ENCODE assay signal across 8 cellular contexts in the genomic region with DNA sequence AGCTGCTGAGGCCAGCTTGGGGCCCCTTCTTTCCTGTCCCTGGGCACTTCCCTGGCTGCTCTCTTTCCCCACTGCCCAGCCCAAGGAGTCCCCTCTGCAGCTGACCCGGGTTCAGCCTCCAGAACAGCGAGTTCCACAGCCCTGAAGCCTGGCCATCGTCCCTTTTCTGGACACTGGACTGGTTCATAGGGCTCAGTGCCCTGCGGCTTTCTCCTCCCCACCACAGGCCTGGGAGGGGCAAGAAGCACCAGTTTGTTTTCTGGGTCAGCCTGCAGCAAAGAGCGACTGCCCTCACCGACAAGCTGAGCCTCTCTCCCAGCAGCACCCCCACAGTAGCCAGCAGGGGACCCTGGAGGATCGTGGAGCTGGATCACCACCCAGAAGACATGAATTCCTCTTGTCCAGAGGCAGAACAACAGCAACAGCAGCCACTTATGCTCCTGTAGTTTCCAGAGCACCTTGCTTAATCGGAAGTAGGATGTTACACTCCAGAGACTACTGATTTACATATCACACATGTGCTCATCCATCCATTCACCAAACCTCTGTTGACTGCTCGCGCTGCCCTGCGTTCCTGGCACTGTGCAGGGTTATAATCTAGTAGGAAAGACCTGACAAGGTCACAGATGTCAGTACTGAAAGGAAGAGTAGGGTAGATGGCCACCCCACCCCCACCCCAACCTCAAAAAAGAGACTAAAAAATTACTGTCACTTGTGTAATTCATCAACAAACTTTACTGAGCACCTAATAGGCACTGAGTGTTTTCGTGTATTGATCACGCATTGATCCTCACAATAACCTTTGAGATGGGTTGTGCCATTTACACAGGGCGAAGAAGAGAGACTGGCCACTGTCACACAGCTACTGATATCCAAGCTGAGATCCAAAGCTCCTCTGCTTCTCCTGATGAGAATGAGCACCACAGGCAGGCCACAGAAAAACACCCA. TPM values are rescaled to one million over a fixed set of nuclear protein-coding genes. Genes with fewer than 3 reads are reported as not detected.
DNase-seq lines count a peak whose midpoint lies in the region; ATAC-seq lines count a peak whose summit lies in the region.

No MANE protein-coding gene starts in this region.

- intact Hi-C loops in head of caudate nucleus (cut with DNase I) = no loop called here
- intact Hi-C loops in posterior cingulate gyrus (cut with DNase I) = no loop called here

- H3K4me3 Mint-ChIP-seq in activated naive CD4-positive, alpha-beta T cell treated with anti-CD3 and anti-CD28 coated beads, Interleukin-2, amount 10 ng/mL, durations not matched to agents 7 days and 5 days = peak overlapping the region; percentile 72
- H3K4me3 Mint-ChIP-seq in activated CD4-positive, alpha-beta memory T cell treated with anti-CD3 and anti-CD28 coated beads, Interleukin-2, amount 10 ng/mL, durations not matched to agents 7 days and 5 days = peak overlapping the region; percentile 68

- H3K4me1 Mint-ChIP-seq in activated naive CD4-positive, alpha-beta T cell treated with anti-CD3 and anti-CD28 coated beads, Interleukin-2, amount 10 ng/mL, durations not matched to agents 7 days and 5 days = peaks cover 64% of the 10 kb centered on the region
- peaks cover 55% of the 10 kb centered on the region for H3K4me1 Mint-ChIP-seq in activated CD4-positive, alpha-beta memory T cell treated with anti-CD3 and anti-CD28 coated beads, Interleukin-2, amount 10 ng/mL, durations not matched to agents 7 days and 5 days

- no peaks in the 10 kb centered on the region for H3K9me3 Mint-ChIP-seq in activated naive CD4-positive, alpha-beta T cell treated with anti-CD3 and anti-CD28 coated beads, Interleukin-2, amount 10 ng/mL, durations not matched to agents 7 days and 5 days
- H3K9me3 Mint-ChIP-seq in activated CD4-positive, alpha-beta memory T cell treated with anti-CD3 and anti-CD28 coated beads, Interleukin-2, amount 10 ng/mL, durations not matched to agents 7 days and 5 days = no peaks in the 10 kb centered on the region

- DNase-seq in activated naive CD4-positive, alpha-beta T cell treated with anti-CD3 and anti-CD28 coated beads, Interleukin-2, amount 10 ng/mL, durations not matched to agents 7 days and 5 days = peak; percentile 50
- DNase-seq in activated naive CD4-positive, alpha-beta T cell treated with Interleukin-2 at 50 U/mL for 16 hours = no peak
- peak; percentile 42 for DNase-seq in activated CD4-positive, alpha-beta memory T cell treated with anti-CD3 and anti-CD28 coated beads, Interleukin-2, amount 10 ng/mL, durations not matched to agents 7 days and 5 days
- DNase-seq in head of caudate nucleus = peak; percentile 29 to 87 (median 68)
- peak; percentile 21 to 90 (median 64) for DNase-seq in posterior cingulate gyrus
- DNase-seq in KBM-7 = no peak
- DNase-seq in COLO829 (ENCODE audit: low spot score) = no peak

- H3K27ac Mint-ChIP-seq in activated naive CD4-positive, alpha-beta T cell treated with anti-CD3 and anti-CD28 coated beads, Interleukin-2, amount 10 ng/mL, durations not matched to agents 7 days and 5 days = peak overlapping the region; percentile 99
- H3K27ac Mint-ChIP-seq in activated CD4-positive, alpha-beta memory T cell treated with anti-CD3 and anti-CD28 coated beads, Interleukin-2, amount 10 ng/mL, durations not matched to agents 7 days and 5 days = peak overlapping the region; percentile 97

- in situ Hi-C loops in KBM-7 (cut with MboI; ENCODE audit: low pct_unique_long_range_greater_than_20kb, low sequenced_read_pairs) = no loop called here

- POLR2A ChIA-PET in activated CD4-positive, alpha-beta memory T cell treated with anti-CD3 and anti-CD28 coated beads, Interleukin-2, amount 10 ng/mL, durations not matched to agents 7 days and 5 days (lab: Charles Lee) = interaction anchor here (0.6 to 6.2 kb wide), 23 partner anchors 8 to 127 kb away, joined by 3 to 175 read pairs (median 4); a partner anchor contains a TSS

- peak; percentile 63 for ATAC-seq in HG03139 (IDR thresholded peaks at IDR 0.05; ENCODE audit: unreplicated experiment)

- H3K36me3 Mint-ChIP-seq in activated naive CD4-positive, alpha-beta T cell treated with anti-CD3 and anti-CD28 coated beads, Interleukin-2, amount 10 ng/mL, durations not matched to agents 7 days and 5 days = peaks cover 1% of the 10 kb centered on the region
- no peaks in the 10 kb centered on the region for H3K36me3 Mint-ChIP-seq in activated CD4-positive, alpha-beta memory T cell treated with anti-CD3 and anti-CD28 coated beads, Interleukin-2, amount 10 ng/mL, durations not matched to agents 7 days and 5 days (ENCODE audit: low read depth)

- CTCF ChIA-PET in activated naive CD4-positive, alpha-beta T cell treated with anti-CD3 and anti-CD28 coated beads, Interleukin-2, amount 10 ng/mL, durations not matched to agents 7 days and 5 days (lab: Charles Lee) = interaction anchor here (0.6 to 2.6 kb wide), 12 partner anchors 7 to 1117 kb away, joined by 3 to 21 read pairs (median 6); a partner anchor contains a TSS
- CTCF ChIA-PET in activated CD4-positive, alpha-beta memory T cell treated with anti-CD3 and anti-CD28 coated beads, Interleukin-2, amount 10 ng/mL, durations not matched to agents 7 days and 5 days (lab: Charles Lee) = interaction anchor here (0.5 to 2.9 kb wide), 19 partner anchors 8 to 485 kb away, joined by 3 to 56 read pairs (median 5); a partner anchor contains a TSS

- H3K27me3 Mint-ChIP-seq in activated naive CD4-positive, alpha-beta T cell treated with anti-CD3 and anti-CD28 coated beads, Interleukin-2, amount 10 ng/mL, durations not matched to agents 7 days and 5 days = peaks cover 5% of the 10 kb centered on the region
- H3K27me3 Mint-ChIP-seq in activated CD4-positive, alpha-beta memory T cell treated with anti-CD3 and anti-CD28 coated beads, Interleukin-2, amount 10 ng/mL, durations not matched to agents 7 days and 5 days = no peaks in the 10 kb centered on the region

RNA-seq across cellular contexts. Expression of a gene that starts 13.0 kb away (rescaled TPM):
- total RNA-seq in activated CD4-positive, alpha-beta memory T cell treated with anti-CD3 and anti-CD28 coated beads, Interleukin-2, amount 10 ng/mL, durations not matched to agents 7 days and 5 days = under 1 TPM; 0.83 to 0.86 TPM

RNA-seq across cellular contexts. Expression of a gene that starts 55.1 kb away (rescaled TPM):
- 10 to 100 TPM; 56.8 to 62.5 TPM for total RNA-seq in activated CD4-positive, alpha-beta memory T cell treated with anti-CD3 and anti-CD28 coated beads, Interleukin-2, amount 10 ng/mL, durations not matched to agents 7 days and 5 days

Comparison
In these comparisons a context has a peak if more than half of its experiments do, and no peak if none do; other contexts are left out.
1. DNase-seq: peak in activated naive CD4-positive, alpha-beta T cell treated with anti-CD3 and anti-CD28 coated beads, Interleukin-2, amount 10 ng/mL, durations not matched to agents 7 days and 5 days (single experiment), activated CD4-positive, alpha-beta memory T cell treated with anti-CD3 and anti-CD28 coated beads, Interleukin-2, amount 10 ng/mL, durations not matched to agents 7 days and 5 days (single experiment), head of caudate nucleus (42 of 42) and posterior cingulate gyrus (10 of 10); none in activated naive CD4-positive, alpha-beta T cell treated with Interleukin-2 at 50 U/mL for 16 hours (single experiment), KBM-7 (single experiment) and COLO829 (single experiment).